8 cellular contexts compared by ENCODE assay signal in genomic region chr3:66500575-66501482, GRCh38. TPM values are rescaled to one million over a fixed set of nuclear protein-coding genes. Genes with fewer than 3 reads are reported as not detected.
DNase-seq lines count a peak whose midpoint lies in the region; ATAC-seq and TF ChIP-seq lines count a peak whose summit lies in the region.

Gene LRIG1 (minus strand): TSS chr3:66501022. CDS start chr3:66500407, 615 bp downstream.

- H3K27me3 ChIP-seq in GM06990 (replicated peaks; ENCODE audit: control insufficient read depth, insufficient read depth, low read length) (no peaks in the 10 kb centered on the region; the same call in 1 of the 2 replicates), thoracic aorta (replicated peaks; ENCODE audit: insufficient read depth) (no peaks in the 10 kb centered on the region)

- H3K27ac Mint-ChIP-seq in activated naive CD8-positive, alpha-beta T cell treated with anti-CD3 and anti-CD28 coated beads for 36 hours, result peak within 1 kb of the TSS; percentile 68
- peak within 1 kb of the TSS; percentile 65 for H3K27ac Mint-ChIP-seq in osteocyte (ENCODE audit: unreplicated experiment)

- DNase-seq in GM06990 (ENCODE audit: extremely low read depth, insufficient read length), result peak; percentile 95
- DNase-seq in NCI-H1092 (lab: John Stamatoyannopoulos, UW), result peak; percentile 95
- peak; percentile 96 for DNase-seq in SKM-1 treated with dmso at 0.1 percent for 144 hours (lab: John Stamatoyannopoulos, UW; ENCODE audit: unreplicated experiment)
- peak; percentile 98 for DNase-seq in activated naive CD8-positive, alpha-beta T cell treated with anti-CD3 and anti-CD28 coated beads for 36 hours
- DNase-seq in head of caudate nucleus, result peak; percentile 98 to 100 (median 99)
- peak; percentile 100 for DNase-seq in osteocyte (ENCODE audit: extremely low spot score, unreplicated experiment)
- DNase-seq in thoracic aorta (ENCODE audit: low spot score), result peak; percentile 97

- H3K4me3 ChIP-seq in GM06990 (replicated peaks; ENCODE audit: low read depth, low read length), result peak within 1 kb of the TSS; percentile 86
- peak within 1 kb of the TSS; percentile 93 for H3K4me3 ChIP-seq in thoracic aorta

- no peaks in the 10 kb centered on the region for H3K9me3 Mint-ChIP-seq in activated naive CD8-positive, alpha-beta T cell treated with anti-CD3 and anti-CD28 coated beads for 36 hours
- no peaks in the 10 kb centered on the region for H3K9me3 Mint-ChIP-seq in osteocyte (ENCODE audit: unreplicated experiment)

- H3K36me3 Mint-ChIP-seq in activated naive CD8-positive, alpha-beta T cell treated with anti-CD3 and anti-CD28 coated beads for 36 hours, result peaks cover 3% of the 10 kb centered on the region
- no peaks in the 10 kb centered on the region for H3K36me3 Mint-ChIP-seq in osteocyte (ENCODE audit: unreplicated experiment)

- no peaks in the 10 kb centered on the region for H3K36me3 ChIP-seq in GM06990 (ENCODE audit: control insufficient read depth, insufficient read depth, low read length)
- no peaks in the 10 kb centered on the region for H3K36me3 ChIP-seq in thoracic aorta

- ATAC-seq in HG02571 (IDR thresholded peaks at IDR 0.05; ENCODE audit: unreplicated experiment), result peak; percentile 96
- ATAC-seq in thoracic aorta (ENCODE audit: insufficient number of reproducible peaks, low FRiP score, low read depth), result peak; percentile 92

- peaks cover 8 to 26% of the 10 kb centered on the region in 2 donors for H3K4me1 ChIP-seq in thoracic aorta (ENCODE audit: control insufficient read depth in 1 of 2, low read depth in 2 of 2)

- H3K4me3 Mint-ChIP-seq in activated naive CD8-positive, alpha-beta T cell treated with anti-CD3 and anti-CD28 coated beads for 36 hours, result peak within 1 kb of the TSS; percentile 83
- peak within 1 kb of the TSS; percentile 94 for H3K4me3 Mint-ChIP-seq in osteocyte (ENCODE audit: unreplicated experiment)

- H3K9me3 ChIP-seq in thoracic aorta, result no peaks in the 10 kb centered on the region

- peak within 1 kb of the TSS; percentile 86 to 94 for H3K27ac ChIP-seq in thoracic aorta

- H3K27me3 Mint-ChIP-seq in activated naive CD8-positive, alpha-beta T cell treated with anti-CD3 and anti-CD28 coated beads for 36 hours, result peaks cover 56% of the 10 kb centered on the region
- no peaks in the 10 kb centered on the region for H3K27me3 Mint-ChIP-seq in osteocyte (ENCODE audit: unreplicated experiment)

- H3K4me1 Mint-ChIP-seq in activated naive CD8-positive, alpha-beta T cell treated with anti-CD3 and anti-CD28 coated beads for 36 hours, result peaks cover 37% of the 10 kb centered on the region
- peaks cover 60% of the 10 kb centered on the region for H3K4me1 Mint-ChIP-seq in osteocyte (ENCODE audit: unreplicated experiment)

- intact Hi-C loops in head of caudate nucleus (cut with DNase I), result loop anchor here (2.0 to 10.0 kb wide), 2 partner anchors 94 to 314 kb away; no protein-coding TSS in a partner anchor

- TF ChIP-seq CTCF in GM06990 (IDR thresholded peaks at IDR 0.05; ENCODE audit: insufficient read depth, low read length, poor library complexity, severe bottlenecking) (no peak), osteocyte (IDR thresholded peaks at IDR 0.05) (peak; percentile 49), thoracic aorta (IDR thresholded peaks at IDR 0.05) (no peak)

RNA-seq across cellular contexts. Expression of gene LRIG1, which starts in this region (rescaled TPM):
- total RNA-seq in activated naive CD8-positive, alpha-beta T cell treated with anti-CD3 and anti-CD28 coated beads for 36 hours, result 1 to 10 TPM; 8.2 to 8.5 TPM
- total RNA-seq in osteocyte, result 60.8 and 64.2 TPM in 2 replicates
- total RNA-seq in thoracic aorta, result 100 to 1,000 TPM; 121 to 131 TPM

Comparison
In these comparisons a context has a peak if more than half of its experiments do, and no peak if none do; other contexts are left out.
1. Peak in every context shown above with its lines: DNase-seq, ATAC-seq, H3K4me3 ChIP-seq and H3K27ac ChIP-seq.